In genomic region chr17:15263206-15263579, GRCh38 we compare ENCODE assay signal across 9 cellular contexts. TPM values are rescaled to one million over a fixed set of nuclear protein-coding genes. Genes with fewer than 3 reads are reported as not detected.
DNase-seq lines count a peak whose midpoint lies in the region; ATAC-seq, FAIRE-seq and TF ChIP-seq lines count a peak whose summit lies in the region.
"Had no signal": no experiment of that assay in that cellular context is flagged by ENCODE, and none has a peak within 500 bp of the region (broad histone marks: within the 10 kb centered on the region; RNA-seq: fewer than 3 reads in every experiment).

No MANE protein-coding gene starts in this region.

- no peak for FAIRE-seq in astrocyte (lab: Jason Lieb, UNC)

- no peaks in the 10 kb centered on the region for H3K9me3 Mint-ChIP-seq in astrocyte (ENCODE audit: unreplicated experiment)

- peaks cover 7% of the 10 kb centered on the region for H4K20me1 ChIP-seq in astrocyte (ENCODE audit: insufficient read depth, low read length)

- peak overlapping the region; percentile 77 for H3K27ac Mint-ChIP-seq in astrocyte (ENCODE audit: unreplicated experiment)

- H2AFZ ChIP-seq in astrocyte (ENCODE audit: low read depth, low read length), result peak overlapping the region; percentile 90

- H3K36me3 Mint-ChIP-seq in astrocyte (ENCODE audit: low read depth, unreplicated experiment), result peaks cover 5% of the 10 kb centered on the region

- peak overlapping the region; percentile 77 for H3K4me3 ChIP-seq in astrocyte (ENCODE audit: insufficient read depth, low read depth, low read length)

- H3K79me2 ChIP-seq in astrocyte (ENCODE audit: insufficient read depth, low read length), result peaks cover 13% of the 10 kb centered on the region

- TF ChIP-seq CTCF in astrocyte (IDR thresholded peaks at IDR 0.05; ENCODE audit: insufficient read depth, low read depth, low read length), result no peak

- in situ Hi-C loops in G401 (cut with HindIII; ENCODE audit: low sequenced_read_pairs), result no loop called here

- H3K4me3 Mint-ChIP-seq in astrocyte (ENCODE audit: unreplicated experiment), result peak overlapping the region; percentile 95

- ATAC-seq in activated CD4-positive, CD25-positive, alpha-beta regulatory T cell treated with anti-CD3 and anti-CD28 coated beads, Interleukin-2, amount 50 U/mL, for 24 hours, result no peak
- ATAC-seq in GM18498 (IDR thresholded peaks at IDR 0.05; ENCODE audit: unreplicated experiment), result no peak

- H3K36me3 ChIP-seq in astrocyte (ENCODE audit: insufficient read depth, low read length), result no peaks in the 10 kb centered on the region

- H3K27me3 Mint-ChIP-seq in astrocyte (ENCODE audit: low read depth, unreplicated experiment), result peaks cover 21% of the 10 kb centered on the region

- H3K4me2 ChIP-seq in astrocyte (ENCODE audit: low read length), result peak overlapping the region; percentile 97

- DNase-seq in G401 (ENCODE audit: low spot score), result peak; percentile 54
- peak; percentile 86 for DNase-seq in astrocyte (ENCODE audit: low read depth)
- peak; percentile 87 for DNase-seq in hepatic stellate cell (ENCODE audit: low spot score)
- DNase-seq in putamen (ENCODE audit: low spot score), result peak; percentile 84
- DNase-seq in SHP77 treated with DMSO at 0.1 percent for 48 hours (lab: John Stamatoyannopoulos, UW), result no peak
- DNase-seq in NCI-H1048 (lab: John Stamatoyannopoulos, UW), result no peak
- DNase-seq: activated effector memory CD4-positive, alpha-beta T cell treated with anti-CD3 and anti-CD28 coated beads, Interleukin-2, amount 50 U/mL, for 16 hours had no signal

- H3K27me3 ChIP-seq in astrocyte (ENCODE audit: insufficient read depth, low read length), result peaks cover 28% of the 10 kb centered on the region

- peak overlapping the region; percentile 85 for H3K9ac ChIP-seq in astrocyte (ENCODE audit: low read length)

- peaks cover 22% of the 10 kb centered on the region for H3K4me1 ChIP-seq in astrocyte (ENCODE audit: insufficient read depth, low read length)

- H3K9me3 ChIP-seq in astrocyte (ENCODE audit: insufficient read depth, low read depth, low read length), result no peaks in the 10 kb centered on the region

- peak overlapping the region; percentile 56 for H3K27ac ChIP-seq in astrocyte (ENCODE audit: low read depth, low read length)

- peaks cover 9% of the 10 kb centered on the region for H3K4me1 Mint-ChIP-seq in astrocyte (ENCODE audit: low read depth, unreplicated experiment)

RNA-seq across cellular contexts. Expression of gene PMP22, which starts 1.9 kb away (rescaled TPM):
- 3.2 TPM in 1 of 2 replicates, not detected in the other for total RNA-seq in G401 (2014; rRNA removed; shearing (Covaris generic))
- total RNA-seq in astrocyte, result 41.7 and 49.6 TPM in 2 replicates

Comparison
In these comparisons a context has a peak if more than half of its experiments do, and no peak if none do; other contexts are left out.
1. DNase-seq: peak in G401 (single experiment), astrocyte (single experiment), hepatic stellate cell (single experiment) and putamen (single experiment); none in SHP77 treated with DMSO at 0.1 percent for 48 hours (single experiment) and NCI-H1048 (single experiment).
2. RNA of gene PMP22, which starts 1.9 kb away (total RNA-seq): 41.7 to 49.6 TPM in astrocyte; 3.2 TPM in G401; every median in the first group is over 10 times any median in the second.